Comparison of ENCODE assay signal across 16 cellular contexts in the genomic region with DNA sequence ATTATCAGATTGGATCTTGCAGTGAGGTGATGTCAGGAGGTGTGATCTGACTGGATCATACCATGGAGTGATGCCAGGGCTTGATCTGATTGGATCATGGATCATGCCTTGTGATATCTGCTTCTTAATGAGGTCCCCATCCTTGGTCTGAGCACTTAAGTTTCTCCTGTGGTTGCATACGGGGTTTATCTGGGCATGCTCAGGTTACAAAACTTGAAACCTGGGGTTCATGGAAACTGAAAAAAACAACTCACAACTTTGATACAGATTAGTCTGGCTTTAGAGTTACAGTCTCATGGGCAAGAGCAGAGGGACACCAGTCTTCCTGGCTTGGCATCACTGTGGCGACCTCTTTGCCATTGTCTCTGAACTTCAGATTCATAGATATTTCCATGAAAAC.
"Had no signal": no experiment of that assay in that cellular context is flagged by ENCODE, and none has a peak within 500 bp of the region (broad histone marks: within the 10 kb centered on the region; RNA-seq: fewer than 3 reads in every experiment).

No MANE protein-coding gene starts in this region.

- H3K9me3 ChIP-seq: ascending aorta, psoas muscle, sigmoid colon, spleen, upper lobe of left lung had no signal

- H3K4me1 Mint-ChIP-seq: activated naive CD8-positive, alpha-beta T cell treated with anti-CD3 and anti-CD28 coated beads, Interleukin-2, amount 50 U/mL, for 24 hours; activated T-helper 17 cell treated with anti-CD3 and anti-CD28 coated beads, Interleukin-2, amount 50 U/mL, for 72 hours; immature natural killer cell; stimulated activated naive CD8-positive, alpha-beta T cell treated with anti-CD3 and anti-CD28 coated beads, Interleukin-15, amount 100 ng/mL, for 72 hours had no signal

- H3K4me3 Mint-ChIP-seq: activated naive CD4-positive, alpha-beta T cell treated with anti-CD3 and anti-CD28 coated beads for 36 hours; activated naive CD8-positive, alpha-beta T cell treated with anti-CD3 and anti-CD28 coated beads, Interleukin-2, amount 50 U/mL, for 24 hours; activated T-helper 17 cell treated with anti-CD3 and anti-CD28 coated beads, Interleukin-2, amount 50 U/mL, for 72 hours; immature natural killer cell; natural killer cell treated with Interleukin-12 subunit alpha and Interleukin-12 subunit beta and Interleukin-15 and Interleukin-18, amount 100 ng/mL, for 72 hours; stimulated activated naive CD8-positive, alpha-beta T cell treated with anti-CD3 and anti-CD28 coated beads, Interleukin-15, amount 100 ng/mL, for 72 hours had no signal

- H3K27me3 ChIP-seq: ascending aorta, sigmoid colon, spleen, upper lobe of left lung had no signal

- H3K36me3 ChIP-seq: ascending aorta, sigmoid colon, spleen, upper lobe of left lung had no signal

- H3K9me3 Mint-ChIP-seq: activated naive CD4-positive, alpha-beta T cell treated with anti-CD3 and anti-CD28 coated beads for 36 hours; activated naive CD8-positive, alpha-beta T cell treated with anti-CD3 and anti-CD28 coated beads, Interleukin-2, amount 50 U/mL, for 24 hours; activated T-helper 17 cell treated with anti-CD3 and anti-CD28 coated beads, Interleukin-2, amount 50 U/mL, for 72 hours; stimulated activated naive CD8-positive, alpha-beta T cell treated with anti-CD3 and anti-CD28 coated beads, Interleukin-15, amount 100 ng/mL, for 72 hours had no signal

- H3K27me3 Mint-ChIP-seq: activated naive CD8-positive, alpha-beta T cell treated with anti-CD3 and anti-CD28 coated beads, Interleukin-2, amount 50 U/mL, for 24 hours; activated T-helper 17 cell treated with anti-CD3 and anti-CD28 coated beads, Interleukin-2, amount 50 U/mL, for 72 hours had no signal

- H3K4me3 ChIP-seq: ascending aorta, psoas muscle, sigmoid colon, spleen, upper lobe of left lung had no signal

- ATAC-seq: activated naive CD8-positive, alpha-beta T cell treated with anti-CD3 and anti-CD28 coated beads, Interleukin-2, amount 50 U/mL, for 24 hours; activated T-helper 17 cell treated with anti-CD3 and anti-CD28 coated beads, Interleukin-2, amount 50 U/mL, for 72 hours; natural killer cell treated with Interleukin-12 subunit alpha and Interleukin-12 subunit beta and Interleukin-15 and Interleukin-18, amount 100 ng/mL, for 72 hours; psoas muscle; stimulated activated naive CD8-positive, alpha-beta T cell treated with anti-CD3 and anti-CD28 coated beads, Interleukin-15, amount 100 ng/mL, for 72 hours had no signal

- H3K36me3 Mint-ChIP-seq: immature natural killer cell; natural killer cell treated with Interleukin-12 subunit alpha and Interleukin-12 subunit beta and Interleukin-15 and Interleukin-18, amount 100 ng/mL, for 72 hours had no signal

- H3K27ac Mint-ChIP-seq: activated naive CD4-positive, alpha-beta T cell treated with anti-CD3 and anti-CD28 coated beads for 36 hours; activated naive CD8-positive, alpha-beta T cell treated with anti-CD3 and anti-CD28 coated beads, Interleukin-2, amount 50 U/mL, for 24 hours; activated T-helper 17 cell treated with anti-CD3 and anti-CD28 coated beads, Interleukin-2, amount 50 U/mL, for 72 hours; immature natural killer cell; natural killer cell treated with Interleukin-12 subunit alpha and Interleukin-12 subunit beta and Interleukin-15 and Interleukin-18, amount 100 ng/mL, for 72 hours; stimulated activated naive CD8-positive, alpha-beta T cell treated with anti-CD3 and anti-CD28 coated beads, Interleukin-15, amount 100 ng/mL, for 72 hours had no signal

- H3K4me1 ChIP-seq: psoas muscle, sigmoid colon, upper lobe of left lung had no signal

- DNase-seq: activated CD4-positive, alpha-beta T cell treated with anti-CD3 and anti-CD28 coated beads, Interleukin-2, amount 50 U/mL, for 48 hours; activated CD4-positive, CD25-positive, alpha-beta regulatory T cell treated with anti-CD3 and anti-CD28 coated beads, Interleukin-2, amount 50 U/mL, for 72 hours; activated naive CD8-positive, alpha-beta T cell treated with anti-CD3 and anti-CD28 coated beads, Interleukin-2, amount 50 U/mL, for 24 hours; foreskin melanocyte; immature natural killer cell; occipital lobe; psoas muscle; sigmoid colon; stimulated activated naive CD8-positive, alpha-beta T cell treated with anti-CD3 and anti-CD28 coated beads, Interleukin-15, amount 100 ng/mL, for 72 hours had no signal

- H3K27ac ChIP-seq: ascending aorta, epithelial cell of prostate, psoas muscle, sigmoid colon, spleen, upper lobe of left lung had no signal
